20 cellular contexts compared by ENCODE assay signal in genomic region chr4:70399319-70399718, GRCh38. TPM values are rescaled to one million over a fixed set of nuclear protein-coding genes. Genes with fewer than 3 reads are reported as not detected.
DNase-seq lines count a peak whose midpoint lies in the region; ATAC-seq, FAIRE-seq and TF ChIP-seq lines count a peak whose summit lies in the region.
"Had no signal": no experiment of that assay in that cellular context is flagged by ENCODE, and none has a peak within 500 bp of the region (broad histone marks: within the 10 kb centered on the region; RNA-seq: fewer than 3 reads in every experiment).

No MANE protein-coding gene starts in this region.

- intact Hi-C loops in colonic mucosa (cut with DNase I) = no loop called here

- TF ChIP-seq CTCF in colonic mucosa (IDR thresholded peaks at IDR 0.05) = no peak

- ATAC-seq in GM18520 (IDR thresholded peaks at IDR 0.05; ENCODE audit: unreplicated experiment) (peak; percentile 69), GM21576 (IDR thresholded peaks at IDR 0.05; ENCODE audit: unreplicated experiment) (peak; percentile 45), HG03571 (IDR thresholded peaks at IDR 0.05; ENCODE audit: unreplicated experiment) (peak; percentile 63)

- no peak overlapping the region for H3K4me3 ChIP-seq in colonic mucosa
- H3K4me3 ChIP-seq: hepatocyte, sigmoid colon had no signal

- no peak overlapping the region for H3K9ac ChIP-seq in colonic mucosa (ENCODE audit: low read depth in 2 of 2, low read length in 2 of 2)

- no peaks in the 10 kb centered on the region for H3K27me3 ChIP-seq in colonic mucosa
- H3K27me3 ChIP-seq: hepatocyte, sigmoid colon had no signal

- no peaks in the 10 kb centered on the region for H3K9me3 ChIP-seq in colonic mucosa
- H3K9me3 ChIP-seq: sigmoid colon had no signal

- H3K4me1 ChIP-seq in colonic mucosa = no peaks in the 10 kb centered on the region
- H3K4me1 ChIP-seq: sigmoid colon had no signal

- DNase-seq in NCI-H226 (no peak), DMS53 treated with DMSO at 0.1 percent for 48 hours (lab: John Stamatoyannopoulos, UW; ENCODE audit: unreplicated experiment) (no peak), colonic mucosa (no peak), NCI-H1417 treated with DMSO at 0.1 percent for 48 hours (lab: John Stamatoyannopoulos, UW) (no peak)
- DNase-seq: activated CD8-positive, alpha-beta memory T cell treated with anti-CD3 and anti-CD28 coated beads, Interleukin-2, amount 50 U/mL, for 48 hours; activated naive CD4-positive, alpha-beta T cell treated with anti-CD3 and anti-CD28 coated beads, Interleukin-2, amount 50 U/mL, for 16 hours; NCI-H2171; NK-92 treated with Interleukin-12 subunit alpha and Interleukin-12 subunit beta, amount 100 ng/mL, for 24 hours; occipital lobe; SIG-M5; sigmoid colon; substantia nigra; T-helper 2 cell had no signal

- H3K36me3 ChIP-seq in colonic mucosa = no peaks in the 10 kb centered on the region
- H3K36me3 ChIP-seq: sigmoid colon had no signal

- no peak overlapping the region for H3K27ac ChIP-seq in colonic mucosa
- H3K27ac ChIP-seq: hepatocyte, sigmoid colon had no signal

- peak; percentile 75 for FAIRE-seq in islet of Langerhans (lab: Jason Lieb, UNC)

RNA-seq across cellular contexts. Expression of gene OPRPN, which starts 1.6 kb away (rescaled TPM):
- total RNA-seq in colonic mucosa = not detected
- total RNA-seq: fibroblast of lung, hepatocyte, mucosa of gallbladder, occipital lobe, sigmoid colon had no signal

RNA-seq across cellular contexts. Expression of gene SMR3B, which starts 16.4 kb away (rescaled TPM):
- not detected for total RNA-seq in colonic mucosa
- total RNA-seq: fibroblast of lung, hepatocyte, mucosa of gallbladder, occipital lobe, sigmoid colon had no signal

RNA-seq across cellular contexts. Expression of gene SMR3A, which starts 38.8 kb away (rescaled TPM):
- total RNA-seq in colonic mucosa = not detected
- total RNA-seq: fibroblast of lung, hepatocyte, mucosa of gallbladder, occipital lobe, sigmoid colon had no signal
